Comparison of ENCODE assay signal across 20 cellular contexts in the genomic region with DNA sequence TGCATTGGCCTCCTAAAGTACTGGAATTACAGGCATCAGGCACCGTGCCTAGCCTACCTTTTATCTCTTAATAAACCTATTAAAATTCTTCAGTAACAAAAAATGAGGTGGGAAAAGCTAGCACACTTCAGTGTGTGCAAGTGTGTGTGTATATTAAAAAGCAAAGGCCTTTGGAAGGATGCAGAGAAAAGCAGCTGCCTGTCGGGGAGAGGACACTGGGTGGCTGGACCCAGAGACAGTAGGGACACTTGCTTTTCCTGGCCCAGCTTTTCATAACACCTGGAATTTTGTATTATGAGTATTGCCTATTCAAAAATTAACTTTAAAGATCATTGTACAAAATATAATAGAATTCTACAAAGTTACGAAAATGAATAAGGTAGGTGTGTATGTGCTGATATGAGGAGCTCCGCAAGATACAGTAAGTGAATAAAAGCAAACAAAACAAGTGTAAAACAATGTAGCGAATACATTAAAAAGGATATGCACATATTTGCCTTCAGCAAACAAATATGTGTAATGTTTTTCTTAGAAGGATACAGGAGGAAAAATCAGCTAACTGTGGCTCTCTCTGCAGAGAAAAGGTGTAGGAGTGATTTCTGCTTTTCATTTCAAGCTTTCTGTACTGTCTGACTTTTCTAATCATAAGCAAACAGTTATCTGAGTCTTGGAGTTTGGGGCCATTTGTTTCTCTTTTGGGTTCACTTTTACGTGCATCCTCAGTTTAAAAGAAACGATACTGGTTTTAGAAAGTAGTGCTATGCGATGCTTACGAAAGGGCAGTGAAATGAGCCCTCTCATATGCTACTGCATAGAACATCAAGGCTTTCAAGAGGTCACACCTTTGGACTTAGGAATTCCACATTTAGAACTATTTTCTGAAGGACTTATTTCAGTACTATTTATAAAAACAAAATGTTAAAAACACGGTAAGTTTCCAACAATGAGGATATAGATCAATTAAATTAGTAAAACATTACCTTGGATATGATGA.
DNase-seq lines count a peak whose midpoint lies in the region; ATAC-seq and TF ChIP-seq lines count a peak whose summit lies in the region.
"Had no signal": no experiment of that assay in that cellular context is flagged by ENCODE, and none has a peak within 500 bp of the region (broad histone marks: within the 10 kb centered on the region; RNA-seq: fewer than 3 reads in every experiment).

No MANE protein-coding gene starts in this region.

- intact Hi-C loops in left lung (cut with DNase I): no loop called here

- no peaks in the 10 kb centered on the region for H3K27me3 ChIP-seq in left lung

- DNase-seq in LNCaP clone FGC (ENCODE audit: low read depth): peak; percentile 32
- no peak for DNase-seq in left lung
- DNase-seq in erythroblast (lab: John Stamatoyannopoulos, UW): no peak
- no peak for DNase-seq in DMS79 (lab: John Stamatoyannopoulos, UW)
- DNase-seq in central memory CD4-positive, alpha-beta T cell: no peak
- no peak for DNase-seq in effector CD8-positive, alpha-beta T cell (lab: John Stamatoyannopoulos, UW)
- DNase-seq: AML-193; Caco-2; CD4-positive, alpha-beta T cell; DMS153; DMS79 treated with DMSO at 0.1 percent for 48 hours; GF-D8; GOT3; H7; HFFc6; IMR-90 had no signal

- H3K9me3 ChIP-seq in left lung: no peaks in the 10 kb centered on the region
- H3K9me3 ChIP-seq: Caco-2 had no signal

- peak; percentile 88 for ATAC-seq in left lung
- ATAC-seq: GM12878, HCT116 had no signal

- H3K27ac ChIP-seq in VCaP (peak overlapping the region; percentile 45), left lung (peak overlapping the region; percentile 5 to 17)
- H3K27ac ChIP-seq: C4-2B had no signal

- TF ChIP-seq CTCF in LNCaP clone FGC (IDR thresholded peaks at IDR 0.05; ENCODE audit: control insufficient read depth, extremely low read depth, insufficient read depth) (no peak), VCaP (conservative IDR thresholded peaks at IDR 0.05) (no peak), left lung (IDR thresholded peaks at IDR 0.05) (no peak)

- H3K4me1 ChIP-seq in left lung: no peaks in the 10 kb centered on the region

- H3K36me3 ChIP-seq in left lung: peaks cover 0 to 47% of the 10 kb centered on the region in 2 donors

- H3K4me3 ChIP-seq in LNCaP clone FGC (ENCODE audit: low read depth, low read length): no peak overlapping the region
- H3K4me3 ChIP-seq in left lung: no peak overlapping the region
- H3K4me3 ChIP-seq: GM12878 had no signal

- TF ChIP-seq POLR2A in erythroblast (IDR thresholded peaks at IDR 0.05; ENCODE audit: low read length): no peak
